ENCODE assay signal across 1 cellular context in genomic region chr2:73647690-73648089, GRCh38.
TF ChIP-seq lines count a peak whose summit lies in the region.
"Not testable (repeated sequence)": the region's sequence is repeated elsewhere in the genome, so short reads cannot be mapped to it uniquely, and the experiment has no call there.

No MANE protein-coding gene starts in this region.

TF ChIP-seq in HepG2, 621 proteins besides CTCF, POLR2A, EP300 and RAD21 (continued from another document):
- TF ChIP-seq, protein P1, sequence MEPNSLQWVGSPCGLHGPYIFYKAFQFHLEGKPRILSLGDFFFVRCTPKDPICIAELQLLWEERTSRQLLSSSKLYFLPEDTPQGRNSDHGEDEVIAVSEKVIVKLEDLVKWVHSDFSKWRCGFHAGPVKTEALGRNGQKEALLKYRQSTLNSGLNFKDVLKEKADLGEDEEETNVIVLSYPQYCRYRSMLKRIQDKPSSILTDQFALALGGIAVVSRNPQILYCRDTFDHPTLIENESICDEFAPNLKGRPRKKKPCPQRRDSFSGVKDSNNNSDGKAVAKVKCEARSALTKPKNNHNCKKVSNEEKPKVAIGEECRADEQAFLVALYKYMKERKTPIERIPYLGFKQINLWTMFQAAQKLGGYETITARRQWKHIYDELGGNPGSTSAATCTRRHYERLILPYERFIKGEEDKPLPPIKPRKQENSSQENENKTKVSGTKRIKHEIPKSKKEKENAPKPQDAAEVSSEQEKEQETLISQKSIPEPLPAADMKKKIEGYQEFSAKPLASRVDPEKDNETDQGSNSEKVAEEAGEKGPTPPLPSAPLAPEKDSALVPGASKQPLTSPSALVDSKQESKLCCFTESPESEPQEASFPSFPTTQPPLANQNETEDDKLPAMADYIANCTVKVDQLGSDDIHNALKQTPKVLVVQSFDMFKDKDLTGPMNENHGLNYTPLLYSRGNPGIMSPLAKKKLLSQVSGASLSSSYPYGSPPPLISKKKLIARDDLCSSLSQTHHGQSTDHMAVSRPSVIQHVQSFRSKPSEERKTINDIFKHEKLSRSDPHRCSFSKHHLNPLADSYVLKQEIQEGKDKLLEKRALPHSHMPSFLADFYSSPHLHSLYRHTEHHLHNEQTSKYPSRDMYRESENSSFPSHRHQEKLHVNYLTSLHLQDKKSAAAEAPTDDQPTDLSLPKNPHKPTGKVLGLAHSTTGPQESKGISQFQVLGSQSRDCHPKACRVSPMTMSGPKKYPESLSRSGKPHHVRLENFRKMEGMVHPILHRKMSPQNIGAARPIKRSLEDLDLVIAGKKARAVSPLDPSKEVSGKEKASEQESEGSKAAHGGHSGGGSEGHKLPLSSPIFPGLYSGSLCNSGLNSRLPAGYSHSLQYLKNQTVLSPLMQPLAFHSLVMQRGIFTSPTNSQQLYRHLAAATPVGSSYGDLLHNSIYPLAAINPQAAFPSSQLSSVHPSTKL (CRISPR knock-in tag; IDR thresholded peaks at IDR 0.05): 0 out of 2 replicates have a peak, but pooled peaks have one; percentile 17
- TF ChIP-seq, protein P2, sequence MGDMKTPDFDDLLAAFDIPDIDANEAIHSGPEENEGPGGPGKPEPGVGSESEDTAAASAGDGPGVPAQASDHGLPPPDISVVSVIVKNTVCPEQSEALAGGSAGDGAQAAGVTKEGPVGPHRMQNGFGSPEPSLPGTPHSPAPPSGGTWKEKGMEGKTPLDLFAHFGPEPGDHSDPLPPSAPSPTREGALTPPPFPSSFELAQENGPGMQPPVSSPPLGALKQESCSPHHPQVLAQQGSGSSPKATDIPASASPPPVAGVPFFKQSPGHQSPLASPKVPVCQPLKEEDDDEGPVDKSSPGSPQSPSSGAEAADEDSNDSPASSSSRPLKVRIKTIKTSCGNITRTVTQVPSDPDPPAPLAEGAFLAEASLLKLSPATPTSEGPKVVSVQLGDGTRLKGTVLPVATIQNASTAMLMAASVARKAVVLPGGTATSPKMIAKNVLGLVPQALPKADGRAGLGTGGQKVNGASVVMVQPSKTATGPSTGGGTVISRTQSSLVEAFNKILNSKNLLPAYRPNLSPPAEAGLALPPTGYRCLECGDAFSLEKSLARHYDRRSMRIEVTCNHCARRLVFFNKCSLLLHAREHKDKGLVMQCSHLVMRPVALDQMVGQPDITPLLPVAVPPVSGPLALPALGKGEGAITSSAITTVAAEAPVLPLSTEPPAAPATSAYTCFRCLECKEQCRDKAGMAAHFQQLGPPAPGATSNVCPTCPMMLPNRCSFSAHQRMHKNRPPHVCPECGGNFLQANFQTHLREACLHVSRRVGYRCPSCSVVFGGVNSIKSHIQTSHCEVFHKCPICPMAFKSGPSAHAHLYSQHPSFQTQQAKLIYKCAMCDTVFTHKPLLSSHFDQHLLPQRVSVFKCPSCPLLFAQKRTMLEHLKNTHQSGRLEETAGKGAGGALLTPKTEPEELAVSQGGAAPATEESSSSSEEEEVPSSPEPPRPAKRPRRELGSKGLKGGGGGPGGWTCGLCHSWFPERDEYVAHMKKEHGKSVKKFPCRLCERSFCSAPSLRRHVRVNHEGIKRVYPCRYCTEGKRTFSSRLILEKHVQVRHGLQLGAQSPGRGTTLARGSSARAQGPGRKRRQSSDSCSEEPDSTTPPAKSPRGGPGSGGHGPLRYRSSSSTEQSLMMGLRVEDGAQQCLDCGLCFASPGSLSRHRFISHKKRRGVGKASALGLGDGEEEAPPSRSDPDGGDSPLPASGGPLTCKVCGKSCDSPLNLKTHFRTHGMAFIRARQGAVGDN (CRISPR knock-in tag; IDR thresholded peaks at IDR 0.05): 0 out of 2 replicates have a peak, but pooled peaks have one; percentile 16
- TF ChIP-seq ZNF766 (CRISPR knock-in tag; IDR thresholded peaks at IDR 0.05; ENCODE audit: borderline replicate concordance) (peak; percentile 90; the same call in 1 of the 2 replicates), FOXA1 (CRISPR knock-in tag; IDR thresholded peaks at IDR 0.05) (peak; percentile 68), NRL (CRISPR knock-in tag; IDR thresholded peaks at IDR 0.05; ENCODE audit: borderline replicate concordance) (0 out of 2 replicates have a peak, but pooled peaks have one; percentile 55), STAG1 (CRISPR knock-in tag; IDR thresholded peaks at IDR 0.05) (0 out of 2 replicates have a peak, but pooled peaks have one; percentile 21), ZNF280B (CRISPR knock-in tag; IDR thresholded peaks at IDR 0.05; ENCODE audit: borderline replicate concordance) (peak; percentile 39; the same call in 1 of the 2 replicates), ZNF768 (CRISPR knock-in tag; IDR thresholded peaks at IDR 0.05) (0 out of 2 replicates have a peak, but pooled peaks have one; percentile 25), HOXA3 (CRISPR knock-in tag; IDR thresholded peaks at IDR 0.05) (peak; percentile 18; the same call in 1 of the 2 replicates)
- TF ChIP-seq FOXA1 (IDR thresholded peaks at IDR 0.05): not testable (repeated sequence)
TF ChIP-seq in HepG2: peak in this region for 10; not testable (repeated sequence) for 611.
